In the genomic region with DNA sequence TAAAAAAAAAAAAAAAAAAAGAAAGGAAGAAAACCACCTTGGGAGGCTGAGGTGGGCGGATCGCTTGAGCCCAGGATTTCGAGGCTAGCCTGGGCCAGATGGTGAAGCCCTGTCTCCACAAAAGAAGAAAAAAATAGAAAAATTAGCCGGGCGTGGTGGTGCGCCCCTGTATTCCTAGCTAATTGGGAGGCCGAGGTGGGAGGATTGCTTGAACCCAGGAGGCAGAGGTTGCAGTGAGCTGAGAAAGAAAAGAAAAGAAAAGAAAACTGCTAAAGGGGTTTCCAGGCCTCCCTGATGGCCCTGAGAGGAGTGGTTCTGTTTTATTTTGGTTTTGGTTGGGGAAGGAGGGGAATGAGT, we compare ENCODE assay signal across 7 cellular contexts. TPM values are rescaled to one million over a fixed set of nuclear protein-coding genes. Genes with fewer than 3 reads are reported as not detected.
DNase-seq lines count a peak whose midpoint lies in the region; FAIRE-seq and TF ChIP-seq lines count a peak whose summit lies in the region.

No MANE protein-coding gene starts in this region.

- H3K27me3 Mint-ChIP-seq in glutamatergic neuron (ENCODE audit: unreplicated experiment) = peaks cover 10% of the 10 kb centered on the region

- peaks cover 70% of the 10 kb centered on the region for H3K79me2 ChIP-seq in smooth muscle cell (ENCODE audit: low read depth)

- H3K4me1 Mint-ChIP-seq in glutamatergic neuron (ENCODE audit: low read depth, unreplicated experiment) = peaks cover 7% of the 10 kb centered on the region

- no peak overlapping the region for H3K27ac Mint-ChIP-seq in glutamatergic neuron (ENCODE audit: unreplicated experiment)

- peaks cover 10% of the 10 kb centered on the region for H3K9me3 Mint-ChIP-seq in glutamatergic neuron (ENCODE audit: unreplicated experiment)

- peak overlapping the region; percentile 90 for H3K4me2 ChIP-seq in smooth muscle cell

- no peak for DNase-seq in HAP-1 (ENCODE audit: low spot score in 2 of 2)
- no peak for DNase-seq in WERI-Rb-1
- DNase-seq in glutamatergic neuron = no peak
- no peak for DNase-seq in smooth muscle cell (lab: John Stamatoyannopoulos, UW; ENCODE audit: unreplicated experiment)
- DNase-seq in NCI-H526 treated with DMSO at 0.1 percent for 48 hours (lab: John Stamatoyannopoulos, UW) = no peak
- DNase-seq in HTR-8/SVneo (ENCODE audit: insufficient read length, low spot score) = no peak
- DNase-seq in SIG-M5 (lab: John Stamatoyannopoulos, UW) = no peak

- FAIRE-seq in HTR-8/SVneo (lab: Jason Lieb, UNC) = no peak

- H2AFZ ChIP-seq in smooth muscle cell (ENCODE audit: low read depth) = no peak overlapping the region

- no peak for TF ChIP-seq CTCF in WERI-Rb-1 (IDR thresholded peaks at IDR 0.05; ENCODE audit: low read depth, low read length)
- no peak for TF ChIP-seq CTCF in glutamatergic neuron (IDR thresholded peaks at IDR 0.05; ENCODE audit: partially characterized antibody, unreplicated experiment)
- no peak for TF ChIP-seq CTCF in smooth muscle cell (IDR thresholded peaks at IDR 0.05; ENCODE audit: borderline replicate concordance, insufficient read depth, poor library complexity, severe bottlenecking)

- H3K4me3 Mint-ChIP-seq in glutamatergic neuron (ENCODE audit: unreplicated experiment) = peak overlapping the region; percentile 99

- peaks cover 23% of the 10 kb centered on the region for H4K20me1 ChIP-seq in smooth muscle cell (ENCODE audit: low read depth)

- peak overlapping the region; percentile 91 for H3K4me3 ChIP-seq in HAP-1
- peak overlapping the region; percentile 43 for H3K4me3 ChIP-seq in WERI-Rb-1 (ENCODE audit: low read depth, low read length)
- H3K4me3 ChIP-seq in smooth muscle cell = peak overlapping the region; percentile 68

- H3K36me3 ChIP-seq in HAP-1 (replicated peaks) (peaks cover 8% of the 10 kb centered on the region), WERI-Rb-1 (peaks cover 28% of the 10 kb centered on the region), smooth muscle cell (ENCODE audit: low read depth) (no peaks in the 10 kb centered on the region)

- 93% methylated on average over 7 of the region's 7 CpGs for WGBS in smooth muscle cell (ENCODE audit: low lambda C conversion rate)

- in situ Hi-C loops in HAP-1 (cut with MboI; ENCODE audit: low sequenced_read_pairs) = no loop called here

- H3K9ac ChIP-seq in smooth muscle cell (ENCODE audit: low read depth) = peak overlapping the region; percentile 95

- H3K36me3 Mint-ChIP-seq in glutamatergic neuron (ENCODE audit: unreplicated experiment) = no peaks in the 10 kb centered on the region

- H3K27me3 ChIP-seq in HAP-1 (ENCODE audit: low read depth) (no peaks in the 10 kb centered on the region), WERI-Rb-1 (ENCODE audit: insufficient read depth, low read depth, severe bottlenecking) (no peaks in the 10 kb centered on the region), smooth muscle cell (ENCODE audit: low read depth) (no peaks in the 10 kb centered on the region)

- H3F3A ChIP-seq in smooth muscle cell (ENCODE audit: low read depth) = no peaks in the 10 kb centered on the region

- H3K4me1 ChIP-seq in HAP-1 (peaks cover 5% of the 10 kb centered on the region; the same call in 1 of the 2 replicates), smooth muscle cell (ENCODE audit: low read depth) (peaks cover 13% of the 10 kb centered on the region)

- H3K27ac ChIP-seq in WERI-Rb-1 (no peak overlapping the region), smooth muscle cell (ENCODE audit: low read depth) (no peak overlapping the region)

- H3K9me3 ChIP-seq in HAP-1 (peaks cover 6% of the 10 kb centered on the region; the same call in 1 of the 2 replicates), WERI-Rb-1 (ENCODE audit: severe bottlenecking) (no peaks in the 10 kb centered on the region), smooth muscle cell (replicated peaks; ENCODE audit: low read depth) (no peaks in the 10 kb centered on the region)

RNA-seq across cellular contexts. Expression of gene ZNF473, which starts 0.7 kb away (rescaled TPM):
- 13.4 TPM for total RNA-seq in glutamatergic neuron (ENCODE audit: unreplicated experiment)
- total RNA-seq in smooth muscle cell = 8.1 and 10.1 TPM in 2 replicates
- polyA plus RNA-seq in smooth muscle cell = 4.8 and 7.9 TPM in 2 replicates

RNA-seq across cellular contexts. Expression of gene VRK3, which starts 1.4 kb away (rescaled TPM):
- 44.5 TPM for total RNA-seq in glutamatergic neuron (ENCODE audit: unreplicated experiment)
- 31.3 and 41.4 TPM in 2 replicates for total RNA-seq in smooth muscle cell
- polyA plus RNA-seq in smooth muscle cell = 24.6 and 27.8 TPM in 2 replicates
